ENCODE assay signal across 8 cellular contexts in the genomic region with DNA sequence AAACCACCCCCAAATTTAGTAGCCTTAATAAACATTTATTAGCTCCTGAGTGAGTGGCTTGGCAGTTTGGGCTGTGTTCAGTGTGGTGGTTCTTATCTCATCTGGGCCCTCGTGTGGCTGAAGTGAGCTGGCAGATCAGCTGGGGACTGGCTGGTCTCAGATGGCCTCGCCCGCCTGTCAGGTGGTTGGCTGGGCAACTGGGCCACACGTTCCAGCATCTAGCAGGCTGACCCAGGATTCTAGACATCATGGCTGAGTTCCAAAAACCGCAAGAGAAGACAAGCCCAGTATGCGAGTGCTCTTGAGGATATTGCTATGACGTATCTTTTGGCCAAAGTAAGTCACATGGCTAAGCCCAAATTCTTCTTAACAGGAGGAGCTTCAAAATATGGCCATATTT. TPM values are rescaled to one million over a fixed set of nuclear protein-coding genes. Genes with fewer than 3 reads are reported as not detected.
DNase-seq lines count a peak whose midpoint lies in the region; TF ChIP-seq lines count a peak whose summit lies in the region.

No MANE protein-coding gene starts in this region.

- no peaks in the 10 kb centered on the region for H3K9me2 ChIP-seq in Karpas-422 (replicated peaks; ENCODE audit: insufficient read depth, low read length)

- H3K36me3 Mint-ChIP-seq in progenitor cell of endocrine pancreas (ENCODE audit: insufficient read depth): peaks cover 30% of the 10 kb centered on the region

- peaks cover 11 to 83% (median 70%) of the 10 kb centered on the region in 4 donors for H3K36me3 ChIP-seq in esophagus muscularis mucosa
- peaks cover 0 to 39% of the 10 kb centered on the region in 2 donors for H3K36me3 ChIP-seq in vagina
- peaks cover 5% of the 10 kb centered on the region; the same call in 1 of the 2 replicates for H3K36me3 ChIP-seq in Karpas-422 (ENCODE audit: insufficient read depth, low read length)

- no peak overlapping the region for H3K4me2 ChIP-seq in Karpas-422 (ENCODE audit: low read depth, low read length, poor library complexity, severe bottlenecking)

- H3K27ac ChIP-seq in esophagus muscularis mucosa (replicated peaks in 1 of 4): peak overlapping the region; percentile 30 to 56 (median 54)
- H3K27ac ChIP-seq in vagina: no peak overlapping the region
- H3K27ac ChIP-seq in Karpas-422 (ENCODE audit: low read length): no peak overlapping the region

- TF ChIP-seq EP300 in esophagus muscularis mucosa (IDR thresholded peaks at IDR 0.05): no peak

- TF ChIP-seq POLR2A in esophagus muscularis mucosa (IDR thresholded peaks at IDR 0.05; ENCODE audit: low read depth) (no peak), vagina (IDR thresholded peaks at IDR 0.05) (no peak)

- peaks cover 11% of the 10 kb centered on the region; the same call in 1 of the 2 replicates for H4K20me1 ChIP-seq in Karpas-422 (ENCODE audit: insufficient read depth, low read depth, low read length)

- H3K4me3 Mint-ChIP-seq in progenitor cell of endocrine pancreas (ENCODE audit: low read depth): no peak overlapping the region

- H3K4me1 ChIP-seq in esophagus muscularis mucosa: peaks cover 18 to 32% (median 18%) of the 10 kb centered on the region in 4 donors
- H3K4me1 ChIP-seq in vagina: peaks cover 20% of the 10 kb centered on the region
- H3K4me1 ChIP-seq in Karpas-422 (ENCODE audit: low read length): peaks cover 19% of the 10 kb centered on the region

- H3K9me3 ChIP-seq in esophagus muscularis mucosa (no peaks in the 10 kb centered on the region), vagina (no peaks in the 10 kb centered on the region), Karpas-422 (ENCODE audit: low read length) (no peaks in the 10 kb centered on the region)

- peak in 1 of 3 experiments; percentile 6 for TF ChIP-seq CTCF in esophagus muscularis mucosa (IDR thresholded peaks at IDR 0.05)
- no peak for TF ChIP-seq CTCF in vagina (IDR thresholded peaks at IDR 0.05)
- TF ChIP-seq CTCF in progenitor cell of endocrine pancreas (IDR thresholded peaks at IDR 0.05; ENCODE audit: unreplicated experiment): no peak

- no peaks in the 10 kb centered on the region for H3K9me3 Mint-ChIP-seq in progenitor cell of endocrine pancreas (ENCODE audit: low read depth)

- no peaks in the 10 kb centered on the region for H3K27me3 ChIP-seq in esophagus muscularis mucosa
- H3K27me3 ChIP-seq in vagina: no peaks in the 10 kb centered on the region
- H3K27me3 ChIP-seq in Karpas-422 (ENCODE audit: low read length): no peaks in the 10 kb centered on the region

- WGBS in esophagus muscularis mucosa: 32% methylated on average over 7 of the region's 7 CpGs

- intact Hi-C loops in esophagus muscularis mucosa (cut with DNase I) (no loop called here), vagina (cut with DNase I) (no loop called here)

- H3K27me3 Mint-ChIP-seq in progenitor cell of endocrine pancreas: no peaks in the 10 kb centered on the region

- no peak overlapping the region for H2AFZ ChIP-seq in Karpas-422 (ENCODE audit: low read length)

- peaks cover 1% of the 10 kb centered on the region for H3K79me2 ChIP-seq in Karpas-422 (ENCODE audit: low read length)

- H3K9ac ChIP-seq in Karpas-422 (ENCODE audit: low read length): no peak overlapping the region

- DNase-seq in COLO829 (ENCODE audit: low spot score): peak; percentile 51
- DNase-seq in NCI-H446 treated with DMSO at 0.1 percent for 48 hours (lab: John Stamatoyannopoulos, UW): peak; percentile 19
- no peak for DNase-seq in esophagus muscularis mucosa (ENCODE audit: extremely low spot score)
- peak; percentile 65 for DNase-seq in non-pigmented ciliary epithelial cell (ENCODE audit: low read depth)
- no peak for DNase-seq in stimulated activated naive CD4-positive, alpha-beta T cell (lab: John Stamatoyannopoulos, UW)
- DNase-seq in vagina (ENCODE audit: extremely low spot score in 2 of 2): no peak
- no peak for DNase-seq in Karpas-422
- DNase-seq in progenitor cell of endocrine pancreas (ENCODE audit: low spot score, unreplicated experiment): no peak

- H3K4me1 Mint-ChIP-seq in progenitor cell of endocrine pancreas (ENCODE audit: low read depth): no peaks in the 10 kb centered on the region

- H3K4me3 ChIP-seq in esophagus muscularis mucosa (no peak overlapping the region), vagina (no peak overlapping the region), Karpas-422 (ENCODE audit: low read length) (no peak overlapping the region)

- H3K27ac Mint-ChIP-seq in progenitor cell of endocrine pancreas: no peak overlapping the region

RNA-seq across cellular contexts. Expression of gene EIF2S2, which starts 28.9 kb away (rescaled TPM):
- total RNA-seq in esophagus muscularis mucosa: 10 to 100 TPM; 48.6 to 64.2 (median 58.7) TPM
- total RNA-seq in vagina: 34.6 TPM
- total RNA-seq in Karpas-422 (2014; rRNA removed; shearing (Covaris generic); ENCODE audit: low replicate concordance): 63.9 and 83.5 TPM in 2 replicates
- total RNA-seq in progenitor cell of endocrine pancreas: 84.0 and 89.9 TPM in 2 replicates

Comparison
In these comparisons a context has a peak if more than half of its experiments do, and no peak if none do; other contexts are left out.
1. DNase-seq: peak in COLO829 (single experiment), NCI-H446 treated with DMSO at 0.1 percent for 48 hours (single experiment) and non-pigmented ciliary epithelial cell (single experiment); none in esophagus muscularis mucosa (single experiment), stimulated activated naive CD4-positive, alpha-beta T cell (0 of 6), vagina (0 of 2), Karpas-422 (single experiment) and progenitor cell of endocrine pancreas (single experiment).
2. H3K27ac ChIP-seq: peak in esophagus muscularis mucosa (4 of 4); none in vagina (single experiment) and Karpas-422 (single experiment).